ENCODE assay signal across 27 cellular contexts in genomic region chr10:31395695-31396094, GRCh38.
DNase-seq lines count a peak whose midpoint lies in the region; ATAC-seq and TF ChIP-seq lines count a peak whose summit lies in the region.
"Had no signal": no experiment of that assay in that cellular context is flagged by ENCODE, and none has a peak within 500 bp of the region (broad histone marks: within the 10 kb centered on the region; RNA-seq: fewer than 3 reads in every experiment).

No MANE protein-coding gene starts in this region.

- H3K9ac ChIP-seq in SK-N-SH = no peak overlapping the region

- peak; percentile 55 for ATAC-seq in Right ventricle myocardium inferior
- ATAC-seq in gastroesophageal sphincter = no peak
- ATAC-seq in aorta (ENCODE audit: low FRiP score) = peak; percentile 66
- no peak for ATAC-seq in GM21723 (IDR thresholded peaks at IDR 0.05; ENCODE audit: unreplicated experiment)
- ATAC-seq: natural killer cell had no signal

- H3K36me3 ChIP-seq in gastroesophageal sphincter = no peaks in the 10 kb centered on the region
- no peaks in the 10 kb centered on the region for H3K36me3 ChIP-seq in aorta (ENCODE audit: control insufficient read depth in 1 of 2, insufficient read depth in 2 of 2, low read length in 1 of 2)
- peaks cover 0 to under 1% of the 10 kb centered on the region in 2 experiments for H3K36me3 ChIP-seq in SK-N-SH (replicated peaks in 1 of 2; ENCODE audit: control insufficient read depth in 1 of 2, insufficient read depth in 2 of 2, low read length in 1 of 2)
- H3K36me3 ChIP-seq: stomach had no signal

- peaks cover 8% of the 10 kb centered on the region for H3K79me2 ChIP-seq in SK-N-SH (ENCODE audit: insufficient read depth)

- no peaks in the 10 kb centered on the region for H3K9me2 ChIP-seq in SK-N-SH

- DNase-seq in Right ventricle myocardium inferior (ENCODE audit: missing footprints) = no peak
- no peak for DNase-seq in cardiac septum (ENCODE audit: low spot score)
- DNase-seq in myocyte (ENCODE audit: low read depth) = peak; percentile 58
- no peak for DNase-seq in aorta
- DNase-seq in NCI-H345 (lab: John Stamatoyannopoulos, UW) = no peak
- DNase-seq in SK-N-SH = no peak
- DNase-seq: activated CD4-positive, alpha-beta T cell treated with anti-CD3 and anti-CD28 coated beads for 1 hour; activated CD8-positive, alpha-beta memory T cell treated with anti-CD3 and anti-CD28 coated beads for 24 hours; activated naive CD4-positive, alpha-beta T cell treated with anti-CD3 and anti-CD28 coated beads, Interleukin-2, amount 10 ng/mL, durations not matched to agents 7 days and 5 days; activated T-cell treated with anti-CD3 and anti-CD28 coated beads, Interleukin-2, amount 50 U/mL, for 1 hour; AML-193; amygdala; dermis blood vessel endothelial cell; H7; head of caudate nucleus; Karpas-422; natural killer cell; NCI-H2171; NCI-H524; NK-92 treated with Interleukin-12 subunit alpha and Interleukin-12 subunit beta, amount 100 ng/mL, for 24 hours; PC-9; stimulated activated CD4-positive, alpha-beta T cell treated with anti-CD3 and anti-CD28 coated beads, Interleukin-15, amount 100 ng/mL, for 24 hours; stomach had no signal

- no peaks in the 10 kb centered on the region for H3K9me3 ChIP-seq in gastroesophageal sphincter
- H3K9me3 ChIP-seq in aorta (ENCODE audit: control insufficient read depth, low read length) = no peaks in the 10 kb centered on the region
- no peaks in the 10 kb centered on the region for H3K9me3 ChIP-seq in SK-N-SH
- H3K9me3 ChIP-seq: stomach had no signal

- no peaks in the 10 kb centered on the region for H4K20me1 ChIP-seq in SK-N-SH (ENCODE audit: insufficient read depth)

- 14 to 21% methylated on average over 3 of the region's 3 CpGs for WGBS in gastroesophageal sphincter (ENCODE audit: low coverage in 1 of 2), 2 donors
- WGBS in aorta, 2 donors = 3 to 7% methylated on average over 3 of the region's 3 CpGs
- 96% methylated on average over 3 of the region's 3 CpGs for WGBS in SK-N-SH (ENCODE audit: low lambda C conversion rate)

- H3K4me3 ChIP-seq in gastroesophageal sphincter = no peak overlapping the region
- no peak overlapping the region for H3K4me3 ChIP-seq in aorta (ENCODE audit: low read length in 2 of 2)
- H3K4me3 ChIP-seq in SK-N-SH (ENCODE audit: low read depth in 2 of 2, low read length in 1 of 2) = no peak overlapping the region
- H3K4me3 ChIP-seq: PC-9, stomach had no signal

- TF ChIP-seq EP300 in gastroesophageal sphincter (IDR thresholded peaks at IDR 0.05) = no peak
- no peak for TF ChIP-seq EP300 in SK-N-SH (IDR thresholded peaks at IDR 0.05; ENCODE audit: borderline replicate concordance in 1 of 2, low read depth in 1 of 2, low read length in 1 of 2)

- TF ChIP-seq CTCF in gastroesophageal sphincter (IDR thresholded peaks at IDR 0.05) = no peak
- no peak for TF ChIP-seq CTCF in SK-N-SH (IDR thresholded peaks at IDR 0.05)

- H3K27me3 ChIP-seq in gastroesophageal sphincter (no peaks in the 10 kb centered on the region), aorta (ENCODE audit: control insufficient read depth in 1 of 2, insufficient read depth in 2 of 2, low read length in 1 of 2) (no peaks in the 10 kb centered on the region), SK-N-SH (ENCODE audit: insufficient read depth) (no peaks in the 10 kb centered on the region)
- H3K27me3 ChIP-seq: stomach had no signal

- H3F3A ChIP-seq in SK-N-SH (replicated peaks; ENCODE audit: insufficient read depth) = no peaks in the 10 kb centered on the region

- no peak overlapping the region for H3K4me2 ChIP-seq in SK-N-SH
- H3K4me2 ChIP-seq: PC-9 had no signal

- no peak for TF ChIP-seq RAD21 in SK-N-SH (IDR thresholded peaks at IDR 0.05; ENCODE audit: low read length)

- H3K4me1 ChIP-seq in gastroesophageal sphincter = peaks cover 7 to 51% (median 12%) of the 10 kb centered on the region in 3 donors
- H3K4me1 ChIP-seq in aorta (ENCODE audit: control insufficient read depth in 1 of 2, insufficient read depth in 2 of 2, low read length in 2 of 2) = peaks cover 2 to 5% of the 10 kb centered on the region in 2 donors
- H3K4me1 ChIP-seq in SK-N-SH (ENCODE audit: control insufficient read depth in 1 of 2, insufficient read depth in 2 of 2, low read depth in 1 of 2, low read length in 1 of 2) = no peaks in the 10 kb centered on the region

- no peak for TF ChIP-seq POLR2A in gastroesophageal sphincter (IDR thresholded peaks at IDR 0.05)

- peak overlapping the region in 3 of 4 donors; percentile 15 to 51 (median 40) for H3K27ac ChIP-seq in gastroesophageal sphincter
- H3K27ac ChIP-seq in aorta (ENCODE audit: low read depth in 1 of 2, low read length in 2 of 2) = peak overlapping the region in 1 of 2 donors; percentile 68
- H3K27ac ChIP-seq in SK-N-SH (ENCODE audit: low read depth in 2 of 2, low read length in 1 of 2) = no peak overlapping the region
- H3K27ac ChIP-seq: 22Rv1, HL-60, PC-9, stomach had no signal

- intact Hi-C loops in Right ventricle myocardium inferior (cut with DNase I) = loop anchor here (10.0 kb wide), 1 partner anchor 51 kb away; no protein-coding TSS in a partner anchor
- intact Hi-C loops in cardiac septum (cut with DNase I) = no loop called here
- intact Hi-C loops in aorta (cut with DNase I) = loop anchor here in 1 of 2 donors (10.0 kb wide), 1 partner anchor 71 kb away; no protein-coding TSS in a partner anchor

- CTCF ChIA-PET in SK-N-SH (lab: Yijun Ruan, JAX) = interaction anchor here (1.1 kb wide), 1 partner anchor 9 kb away, joined by 3 read pairs; no protein-coding TSS in a partner anchor

- POLR2A ChIA-PET in SK-N-SH (lab: Yijun Ruan, JAX) = no interaction called here

- no peak overlapping the region for H2AFZ ChIP-seq in SK-N-SH (ENCODE audit: low read depth)
- H2AFZ ChIP-seq: PC-9 had no signal

TF ChIP-seq in SK-N-SH, 30 proteins besides CTCF, POLR2A, EP300 and RAD21 (continues in another document):
- no peak for TF ChIP-seq SIN3A (IDR thresholded peaks at IDR 0.05; ENCODE audit: borderline replicate concordance, low read depth, low read length)
- no peak for TF ChIP-seq ZBTB33 (IDR thresholded peaks at IDR 0.05; ENCODE audit: borderline replicate concordance, low read depth)
- TF ChIP-seq JUND (IDR thresholded peaks at IDR 0.05) = no peak
- no peak for TF ChIP-seq TAF1 (IDR thresholded peaks at IDR 0.05; ENCODE audit: borderline replicate concordance, low read depth, low read length)
- TF ChIP-seq EZH2phosphoT487 (IDR thresholded peaks at IDR 0.05; ENCODE audit: borderline replicate concordance, low read depth) = no peak
- no peak for TF ChIP-seq IRF3 (IDR thresholded peaks at IDR 0.05; ENCODE audit: low read depth, low read length)
- no peak for TF ChIP-seq USF2 (IDR thresholded peaks at IDR 0.05; ENCODE audit: borderline replicate concordance, low read depth, low read length)
- TF ChIP-seq FOXM1 (IDR thresholded peaks at IDR 0.05; ENCODE audit: low read depth) = no peak
- no peak for TF ChIP-seq GABPA (IDR thresholded peaks at IDR 0.05; ENCODE audit: low read depth)
- no peak for TF ChIP-seq USF1 (IDR thresholded peaks at IDR 0.05; ENCODE audit: borderline replicate concordance, low read depth)

Comparison
In these comparisons a context has a peak if more than half of its experiments do, and no peak if none do; other contexts are left out.
1. ATAC-seq: peak in Right ventricle myocardium inferior (single experiment) and aorta (single experiment); none in gastroesophageal sphincter (single experiment) and GM21723 (single experiment).
2. H3K27ac ChIP-seq: peak in gastroesophageal sphincter (3 of 4); none in SK-N-SH (0 of 2).